ENCODE assay signal across 1 cellular context in the genomic region with DNA sequence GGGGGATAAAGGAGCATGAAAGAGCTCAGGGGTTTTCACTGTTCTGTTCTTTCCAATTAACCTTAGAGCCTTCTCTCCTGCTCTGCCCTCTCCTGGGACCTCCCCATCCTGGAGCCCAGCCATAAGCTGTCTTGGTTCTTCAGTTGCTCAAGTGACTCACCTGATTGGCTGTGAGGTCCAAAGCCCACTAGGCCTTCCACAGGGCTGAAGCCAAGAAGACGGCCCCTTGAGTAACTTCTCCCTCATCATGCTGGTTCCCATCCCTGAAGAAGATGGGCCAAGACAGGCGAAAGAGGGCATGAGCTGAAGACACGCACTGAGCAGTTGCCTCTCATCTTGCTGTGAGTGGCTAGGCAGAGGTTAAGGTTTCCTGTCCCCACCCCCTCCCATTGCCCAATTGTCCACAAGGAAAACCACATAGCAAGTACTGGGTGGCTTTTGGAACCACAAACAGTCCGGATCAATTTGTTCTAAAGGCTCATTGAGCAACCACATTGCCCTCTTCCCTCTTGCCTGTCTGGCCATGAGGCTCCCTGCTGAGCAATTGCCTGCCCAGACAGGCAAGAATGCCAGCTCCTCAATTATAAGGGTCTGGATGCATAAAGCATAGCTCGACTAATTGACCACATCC.
A peak's percentile ranks its signal among the peaks of the same experiment; 100 is the strongest.
TF ChIP-seq lines count a peak whose summit lies in the region.

No MANE protein-coding gene starts in this region.

TF ChIP-seq in HepG2, 621 proteins besides CTCF, POLR2A, EP300 and RAD21 (continued from another document and continues in another):
- TF ChIP-seq GRHL1 (CRISPR knock-in tag; conservative IDR thresholded peaks at IDR 0.05) = no peak
- peak; percentile 98 for TF ChIP-seq SKI (IDR thresholded peaks at IDR 0.05; ENCODE audit: partially characterized antibody)
- TF ChIP-seq CCDC6 (CRISPR knock-in tag; IDR thresholded peaks at IDR 0.05) = peak; percentile 96
- peak; percentile 33; the same call in 1 of the 2 replicates for TF ChIP-seq SP5 (CRISPR knock-in tag; IDR thresholded peaks at IDR 0.05; ENCODE audit: borderline replicate concordance, low read depth)
- TF ChIP-seq PHF21A (CRISPR knock-in tag; IDR thresholded peaks at IDR 0.05) = peak; percentile 60
- TF ChIP-seq RFX1 (IDR thresholded peaks at IDR 0.05) = no peak
- TF ChIP-seq ZSCAN25 (CRISPR knock-in tag; IDR thresholded peaks at IDR 0.05) = peak; percentile 81
- no peak; the same call in 1 of the 2 replicates for TF ChIP-seq KLF15 (CRISPR knock-in tag; IDR thresholded peaks at IDR 0.05; ENCODE audit: borderline replicate concordance)
- TF ChIP-seq REPIN1 (CRISPR knock-in tag; IDR thresholded peaks at IDR 0.05; ENCODE audit: borderline replicate concordance, low read depth) = peak; percentile 94
- no peak for TF ChIP-seq ZFP82 (CRISPR knock-in tag; IDR thresholded peaks at IDR 0.05; ENCODE audit: borderline replicate concordance)
- TF ChIP-seq JDP2 (CRISPR knock-in tag; IDR thresholded peaks at IDR 0.05; ENCODE audit: borderline replicate concordance) = no peak
- TF ChIP-seq E2F2 (CRISPR knock-in tag; IDR thresholded peaks at IDR 0.05; ENCODE audit: borderline replicate concordance) = no peak
- TF ChIP-seq HNF4G (IDR thresholded peaks at IDR 0.05; ENCODE audit: borderline replicate concordance, low read depth, low read length) = peak; percentile 93
- no peak; the same call in 1 of the 2 replicates for TF ChIP-seq HNF4G (CRISPR knock-in tag; IDR thresholded peaks at IDR 0.05; ENCODE audit: borderline replicate concordance, low read depth)
- no peak; the same call in 1 of the 2 replicates for TF ChIP-seq FOXC1 (CRISPR knock-in tag; IDR thresholded peaks at IDR 0.05; ENCODE audit: borderline replicate concordance)
- no peak for TF ChIP-seq ZNF235 (CRISPR knock-in tag; IDR thresholded peaks at IDR 0.05; ENCODE audit: borderline replicate concordance)
- no peak for TF ChIP-seq ZNF615 (CRISPR knock-in tag; IDR thresholded peaks at IDR 0.05; ENCODE audit: borderline replicate concordance)
- no peak for TF ChIP-seq IRF1 (CRISPR knock-in tag; IDR thresholded peaks at IDR 0.05; ENCODE audit: low read depth)
- TF ChIP-seq ZFP36L2 (CRISPR knock-in tag; IDR thresholded peaks at IDR 0.05) = no peak
- TF ChIP-seq ZNF136 (CRISPR knock-in tag; IDR thresholded peaks at IDR 0.05; ENCODE audit: low read depth) = peak; percentile 71; the same call in 1 of the 2 replicates
- TF ChIP-seq ZFP1 (CRISPR knock-in tag; IDR thresholded peaks at IDR 0.05) = 0 out of 2 replicates have a peak, but pooled peaks have one; percentile 20
- no peak for TF ChIP-seq ZNF775 (CRISPR knock-in tag; IDR thresholded peaks at IDR 0.05; ENCODE audit: borderline replicate concordance)
- peak; percentile 94; the same call in 1 of the 2 replicates for TF ChIP-seq MYNN (CRISPR knock-in tag; IDR thresholded peaks at IDR 0.05; ENCODE audit: low read depth)
- no peak for TF ChIP-seq ZNF180 (CRISPR knock-in tag; IDR thresholded peaks at IDR 0.05; ENCODE audit: borderline replicate concordance, low read depth)
- TF ChIP-seq ATM (IDR thresholded peaks at IDR 0.05; ENCODE audit: borderline replicate concordance) = no peak
- no peak for TF ChIP-seq ZNF282 (IDR thresholded peaks at IDR 0.05; ENCODE audit: partially characterized antibody)
- TF ChIP-seq HMGXB3 (CRISPR knock-in tag; IDR thresholded peaks at IDR 0.05; ENCODE audit: borderline replicate concordance) = peak; percentile 53; the same call in 1 of the 2 replicates
- 0 out of 2 replicates have a peak, but pooled peaks have one; percentile 15 for TF ChIP-seq GZF1 (CRISPR knock-in tag; IDR thresholded peaks at IDR 0.05)
- peak; percentile 88 for TF ChIP-seq NCOR1 (IDR thresholded peaks at IDR 0.05; ENCODE audit: borderline replicate concordance, low read length)
- no peak for TF ChIP-seq DZIP1 (CRISPR knock-in tag; IDR thresholded peaks at IDR 0.05)
- no peak for TF ChIP-seq ZNF264 (CRISPR knock-in tag; IDR thresholded peaks at IDR 0.05)
- no peak; the same call in 1 of the 2 replicates for TF ChIP-seq ZNF225 (CRISPR knock-in tag; IDR thresholded peaks at IDR 0.05)
- no peak for TF ChIP-seq ETS1 (CRISPR knock-in tag; IDR thresholded peaks at IDR 0.05)
- no peak for TF ChIP-seq HMGA1 (CRISPR knock-in tag; conservative IDR thresholded peaks at IDR 0.05)
- TF ChIP-seq RARA (CRISPR knock-in tag; IDR thresholded peaks at IDR 0.05) = peak; percentile 82
- TF ChIP-seq ZNF251 (CRISPR knock-in tag; IDR thresholded peaks at IDR 0.05) = no peak
- TF ChIP-seq TOE1 (CRISPR knock-in tag; IDR thresholded peaks at IDR 0.05) = no peak
- TF ChIP-seq, protein P1, sequence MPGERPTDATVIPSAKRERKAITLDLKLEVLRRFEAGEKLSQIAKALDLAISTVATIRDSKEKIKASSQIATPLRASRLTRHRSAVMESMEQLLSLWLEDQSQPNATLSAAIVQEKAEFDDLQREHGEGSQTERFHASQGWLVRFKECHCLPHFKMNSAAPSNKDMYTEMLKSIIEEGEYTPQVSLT (CRISPR knock-in tag; IDR thresholded peaks at IDR 0.05; ENCODE audit: borderline replicate concordance, low read depth) = no peak
- TF ChIP-seq PRMT3 (CRISPR knock-in tag; IDR thresholded peaks at IDR 0.05; ENCODE audit: borderline replicate concordance, low read depth) = 0 out of 2 replicates have a peak, but pooled peaks have one; percentile 80
- no peak for TF ChIP-seq DNMT1 (CRISPR knock-in tag; IDR thresholded peaks at IDR 0.05)
- TF ChIP-seq, protein P2, sequence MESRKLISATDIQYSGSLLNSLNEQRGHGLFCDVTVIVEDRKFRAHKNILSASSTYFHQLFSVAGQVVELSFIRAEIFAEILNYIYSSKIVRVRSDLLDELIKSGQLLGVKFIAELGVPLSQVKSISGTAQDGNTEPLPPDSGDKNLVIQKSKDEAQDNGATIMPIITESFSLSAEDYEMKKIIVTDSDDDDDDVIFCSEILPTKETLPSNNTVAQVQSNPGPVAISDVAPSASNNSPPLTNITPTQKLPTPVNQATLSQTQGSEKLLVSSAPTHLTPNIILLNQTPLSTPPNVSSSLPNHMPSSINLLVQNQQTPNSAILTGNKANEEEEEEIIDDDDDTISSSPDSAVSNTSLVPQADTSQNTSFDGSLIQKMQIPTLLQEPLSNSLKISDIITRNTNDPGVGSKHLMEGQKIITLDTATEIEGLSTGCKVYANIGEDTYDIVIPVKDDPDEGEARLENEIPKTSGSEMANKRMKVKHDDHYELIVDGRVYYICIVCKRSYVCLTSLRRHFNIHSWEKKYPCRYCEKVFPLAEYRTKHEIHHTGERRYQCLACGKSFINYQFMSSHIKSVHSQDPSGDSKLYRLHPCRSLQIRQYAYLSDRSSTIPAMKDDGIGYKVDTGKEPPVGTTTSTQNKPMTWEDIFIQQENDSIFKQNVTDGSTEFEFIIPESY (CRISPR knock-in tag; IDR thresholded peaks at IDR 0.05) = no peak
- TF ChIP-seq ZBTB7A (CRISPR knock-in tag; IDR thresholded peaks at IDR 0.05) = no peak; the same call in 1 of the 2 replicates
- peak; percentile 56 for TF ChIP-seq GATAD1 (CRISPR knock-in tag; IDR thresholded peaks at IDR 0.05)
- TF ChIP-seq FOSL1 (CRISPR knock-in tag; IDR thresholded peaks at IDR 0.05; ENCODE audit: borderline replicate concordance) = 0 out of 2 replicates have a peak, but pooled peaks have one; percentile 7
- TF ChIP-seq CHD4 (IDR thresholded peaks at IDR 0.05; ENCODE audit: borderline replicate concordance, low read length) = peak; percentile 24; the same call in 1 of the 2 replicates
- TF ChIP-seq, protein P3, sequence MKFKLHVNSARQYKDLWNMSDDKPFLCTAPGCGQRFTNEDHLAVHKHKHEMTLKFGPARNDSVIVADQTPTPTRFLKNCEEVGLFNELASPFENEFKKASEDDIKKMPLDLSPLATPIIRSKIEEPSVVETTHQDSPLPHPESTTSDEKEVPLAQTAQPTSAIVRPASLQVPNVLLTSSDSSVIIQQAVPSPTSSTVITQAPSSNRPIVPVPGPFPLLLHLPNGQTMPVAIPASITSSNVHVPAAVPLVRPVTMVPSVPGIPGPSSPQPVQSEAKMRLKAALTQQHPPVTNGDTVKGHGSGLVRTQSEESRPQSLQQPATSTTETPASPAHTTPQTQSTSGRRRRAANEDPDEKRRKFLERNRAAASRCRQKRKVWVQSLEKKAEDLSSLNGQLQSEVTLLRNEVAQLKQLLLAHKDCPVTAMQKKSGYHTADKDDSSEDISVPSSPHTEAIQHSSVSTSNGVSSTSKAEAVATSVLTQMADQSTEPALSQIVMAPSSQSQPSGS (CRISPR knock-in tag; IDR thresholded peaks at IDR 0.05) = peak; percentile 85
- TF ChIP-seq XBP1 (CRISPR knock-in tag; IDR thresholded peaks at IDR 0.05) = no peak
- peak; percentile 85 for TF ChIP-seq ZNF788 (CRISPR knock-in tag; IDR thresholded peaks at IDR 0.05; ENCODE audit: borderline replicate concordance)
- TF ChIP-seq ZNF737 (CRISPR knock-in tag; IDR thresholded peaks at IDR 0.05; ENCODE audit: borderline replicate concordance) = no peak
